9 cellular contexts compared by ENCODE assay signal in the genomic region with DNA sequence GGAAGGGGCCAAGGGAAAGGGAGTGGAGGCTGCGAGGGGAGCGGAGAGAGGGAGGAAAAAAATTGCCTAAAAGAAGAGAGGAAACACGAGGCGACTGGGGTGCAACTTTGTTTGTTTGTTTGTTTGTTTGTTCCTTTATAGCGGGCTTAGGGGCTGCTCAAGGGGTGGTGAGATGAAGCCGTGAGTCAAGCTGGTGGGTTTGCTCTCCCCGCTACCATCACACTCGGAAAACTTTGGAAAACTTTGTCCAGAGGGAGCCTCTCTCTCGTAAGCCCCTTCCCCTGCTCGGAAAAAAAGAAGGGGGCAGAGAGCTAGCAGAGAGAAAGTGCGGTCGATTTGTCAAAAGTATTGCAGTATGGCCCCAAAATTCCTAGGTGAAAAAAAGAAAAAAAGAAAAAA. TPM values are rescaled to one million over a fixed set of nuclear protein-coding genes. Genes with fewer than 3 reads are reported as not detected.
DNase-seq lines count a peak whose midpoint lies in the region; ATAC-seq and TF ChIP-seq lines count a peak whose summit lies in the region.
"Had no signal": no experiment of that assay in that cellular context is flagged by ENCODE, and none has a peak within 500 bp of the region (broad histone marks: within the 10 kb centered on the region; RNA-seq: fewer than 3 reads in every experiment).

No MANE protein-coding gene starts in this region.

- peak overlapping the region; percentile 40 to 75 (median 47) for H3K4me3 ChIP-seq in heart right ventricle
- peak overlapping the region in 1 of 3 experiments; percentile 2 for H3K4me3 ChIP-seq in mammary epithelial cell (replicated peaks in 1 of 3; ENCODE audit: insufficient read depth in 1 of 3, low read depth in 2 of 3, low read length in 3 of 3)
- H3K4me3 ChIP-seq in aorta (ENCODE audit: low read length in 2 of 2): peak overlapping the region; percentile 42 to 45

- no peak overlapping the region for H3K9ac ChIP-seq in mammary epithelial cell (ENCODE audit: insufficient read depth, low read length)

- H2AFZ ChIP-seq in mammary epithelial cell (ENCODE audit: low read depth, low read length): peak overlapping the region; percentile 38

- peaks cover 35 to 55% (median 49%) of the 10 kb centered on the region in 3 donors for H3K4me1 Mint-ChIP-seq in naive B cell

- H3K9me3 Mint-ChIP-seq in naive B cell: peaks cover 0 to 12% (median 7%) of the 10 kb centered on the region in 7 donors

- TF ChIP-seq CTCF in heart right ventricle (IDR thresholded peaks at IDR 0.05) (no peak), mammary epithelial cell (conservative IDR thresholded peaks at IDR 0.05 in 1 of 2, IDR thresholded peaks at IDR 0.05 in 1 of 2; ENCODE audit: extremely low read depth in 1 of 2, insufficient read depth in 1 of 2, low read depth in 1 of 2, low read length in 2 of 2) (no peak)

- H3K4me2 ChIP-seq in mammary epithelial cell (ENCODE audit: insufficient read depth, low read depth, low read length): peak overlapping the region; percentile 79

- no TSS peak for BruUV-seq in mammary epithelial cell (replicated peaks; lab: Mats Ljungman, UMichigan)

- H3K27me3 Mint-ChIP-seq in naive B cell: peaks cover 53 to 86% (median 85%) of the 10 kb centered on the region in 3 donors

- in situ Hi-C loops in mammary epithelial cell (cut with MboI; ENCODE audit: low sequenced_read_pairs in 2 of 2): loop anchor here in 1 of 2 donors (5.0 kb wide), 1 partner anchor 341 kb away; no protein-coding TSS in a partner anchor

- peak overlapping the region; percentile 48 to 87 (median 80) for H3K4me3 Mint-ChIP-seq in naive B cell

- WGBS in heart right ventricle, 2 donors: 2 to 5% methylated on average over 12 of the region's 12 CpGs
- WGBS in mammary epithelial cell (ENCODE audit: low coverage, missing lambda C conversion rate): 3% methylated on average over 7 of the region's 12 CpGs
- WGBS in aorta, 2 donors: 1 to 4% methylated on average over 12 of the region's 12 CpGs

- H3K27ac ChIP-seq in heart right ventricle (no peak overlapping the region), mammary epithelial cell (ENCODE audit: insufficient read depth, low read depth, low read length) (no peak overlapping the region), aorta (ENCODE audit: low read depth in 1 of 2, low read length in 2 of 2) (no peak overlapping the region)

- DNase-seq in heart right ventricle (peak in 1 of 2 donors; percentile 2), cardiac septum (ENCODE audit: low spot score) (no peak), mammary epithelial cell (no peak), naive B cell (no peak), aorta (no peak), erythroblast (lab: John Stamatoyannopoulos, UW) (no peak), left lobe of liver (ENCODE audit: low spot score) (no peak)
- DNase-seq: T1000 had no signal

- CTCF ChIA-PET in mammary epithelial cell (lab: Charles Lee; ENCODE audit: low non-redundant PET): interaction anchor here (0.6 to 1.2 kb wide), 2 partner anchors 224 to 607 kb away, joined by 5 read pairs; no protein-coding TSS in a partner anchor

- H3K4me1 ChIP-seq in heart right ventricle: peaks cover 29 to 71% (median 65%) of the 10 kb centered on the region in 9 donors
- H3K4me1 ChIP-seq in mammary epithelial cell (ENCODE audit: insufficient read depth, low read length): peaks cover 41% of the 10 kb centered on the region
- H3K4me1 ChIP-seq in aorta (ENCODE audit: control insufficient read depth in 1 of 2, insufficient read depth in 2 of 2, low read length in 2 of 2): no peaks in the 10 kb centered on the region

- dilution Hi-C loops in mammary epithelial cell (cut with HindIII; ENCODE audit: low sequenced_read_pairs): loop anchor here (25.0 kb wide), 2 partner anchors 211 to 561 kb away; no protein-coding TSS in a partner anchor

- peaks cover 0 to 21% of the 10 kb centered on the region in 2 donors for H3K36me3 Mint-ChIP-seq in naive B cell

- no peaks in the 10 kb centered on the region for H4K20me1 ChIP-seq in mammary epithelial cell (ENCODE audit: insufficient read depth, low read length)

- intact Hi-C loops in heart right ventricle (cut with DNase I) (loop anchor here in 6 of 10 donors (5.0 to 10.0 kb wide), 6 partner anchors 346 to 601 kb away; no protein-coding TSS in a partner anchor), cardiac septum (cut with DNase I) (loop anchor here (10.0 kb wide), 1 partner anchor 443 kb away; no protein-coding TSS in a partner anchor), mammary epithelial cell (cut with micrococcal nuclease) (loop anchor here (1.0 to 5.0 kb wide), 2 partner anchors 111 to 219 kb away; no protein-coding TSS in a partner anchor), aorta (cut with DNase I) (loop anchor here (5.0 to 10.0 kb wide), 5 partner anchors 346 to 536 kb away; no protein-coding TSS in a partner anchor)

- no peaks in the 10 kb centered on the region for H3K36me3 ChIP-seq in heart right ventricle
- H3K36me3 ChIP-seq in mammary epithelial cell (ENCODE audit: insufficient read depth, low read length): no peaks in the 10 kb centered on the region
- H3K36me3 ChIP-seq in aorta (ENCODE audit: control insufficient read depth in 1 of 2, insufficient read depth in 2 of 2, low read length in 1 of 2): no peaks in the 10 kb centered on the region

- ATAC-seq in heart right ventricle (no peak), naive B cell (ENCODE audit: low read depth in 2 of 2) (no peak), aorta (ENCODE audit: low FRiP score) (no peak), GM19397 (IDR thresholded peaks at IDR 0.05; ENCODE audit: unreplicated experiment) (no peak), left lobe of liver (no peak)

- H3K27me3 ChIP-seq in heart right ventricle (peaks cover 15 to 88% (median 59%) of the 10 kb centered on the region in 7 donors), mammary epithelial cell (ENCODE audit: insufficient read depth, low read length) (peaks cover 22% of the 10 kb centered on the region), aorta (ENCODE audit: control insufficient read depth in 1 of 2, insufficient read depth in 2 of 2, low read length in 1 of 2) (no peaks in the 10 kb centered on the region)

- H3K27ac Mint-ChIP-seq in naive B cell: peak overlapping the region in 2 of 6 donors; percentile 74 to 84

- no peaks in the 10 kb centered on the region for H3K9me3 ChIP-seq in heart right ventricle
- H3K9me3 ChIP-seq in mammary epithelial cell (replicated peaks; ENCODE audit: insufficient read depth, low read length): no peaks in the 10 kb centered on the region
- H3K9me3 ChIP-seq in aorta (ENCODE audit: control insufficient read depth, low read length): no peaks in the 10 kb centered on the region

- no peak for TF ChIP-seq POLR2A in erythroblast (IDR thresholded peaks at IDR 0.05; ENCODE audit: low read length)

- no peaks in the 10 kb centered on the region for H3K79me2 ChIP-seq in mammary epithelial cell (ENCODE audit: insufficient read depth, low read length)

RNA-seq across cellular contexts. Expression of gene CYP26B1, which starts 0.3 kb away (rescaled TPM):
- 1 to 10 TPM; 2.6 to 8.3 (median 4.7) TPM for total RNA-seq in heart right ventricle
- polyA plus RNA-seq in heart right ventricle: 1 to 10 TPM in 1 of 2 donors, under 1 TPM in 1; 0.88 to 6.2 TPM
- total RNA-seq in cardiac septum: 7.0 TPM
- total RNA-seq in mammary epithelial cell: 1 to 10 TPM in 1 of 2 donors, under 1 TPM in 1; 0.50 to 8.6 TPM
- polyA plus RNA-seq in mammary epithelial cell: 1.6 TPM
- polyA minus RNA-seq in mammary epithelial cell: 3.3 TPM
- polyA plus RNA-seq in naive B cell (ENCODE audit: low read depth in 6 of 6): not detected
- 10 to 100 TPM in 1 of 2 donors, 1 to 10 TPM in 1; 8.8 to 12.9 TPM for total RNA-seq in aorta
- 1 to 10 TPM; 1.4 to 2.0 TPM for polyA plus RNA-seq in aorta
- 4.4 TPM for total RNA-seq in left lobe of liver
